In genomic region chr9:124513374-124513994, GRCh38 we compare ENCODE assay signal across 17 cellular contexts. TPM values are rescaled to one million over a fixed set of nuclear protein-coding genes. Genes with fewer than 3 reads are reported as not detected.
A peak's percentile ranks its signal among the peaks of the same experiment; 100 is the strongest.
DNase-seq lines count a peak whose midpoint lies in the region; ATAC-seq and TF ChIP-seq lines count a peak whose summit lies in the region.
"Had no signal": no experiment of that assay in that cellular context is flagged by ENCODE, and none has a peak within 500 bp of the region (broad histone marks: within the 10 kb centered on the region; RNA-seq: fewer than 3 reads in every experiment).

No MANE protein-coding gene starts in this region.

- no peak overlapping the region for H3K27ac ChIP-seq in HL-60 (replicated peaks)
- no peak overlapping the region for H3K27ac ChIP-seq in heart left ventricle
- H3K27ac ChIP-seq: body of pancreas, gastroesophageal sphincter, psoas muscle, upper lobe of left lung had no signal

- H3K36me3 ChIP-seq in heart left ventricle, result no peaks in the 10 kb centered on the region
- H3K36me3 ChIP-seq: gastroesophageal sphincter, upper lobe of left lung had no signal

- H3K36me3 Mint-ChIP-seq in immature natural killer cell, result no peaks in the 10 kb centered on the region

- intact Hi-C loops in heart left ventricle (cut with DNase I), result loop anchor here in 1 of 10 donors (10.0 kb wide), 1 partner anchor 359 kb away; no protein-coding TSS in a partner anchor

- ATAC-seq in SK-N-SH treated with all-trans-retinoic acid at 6 μM for 48 hours, result peak; percentile 23
- peak; percentile 88 to 91 (median 89) for ATAC-seq in heart left ventricle
- no peak for ATAC-seq in GM21529 (IDR thresholded peaks at IDR 0.05; ENCODE audit: unreplicated experiment)
- no peak for ATAC-seq in HG03469 (IDR thresholded peaks at IDR 0.05; ENCODE audit: unreplicated experiment)
- no peak for ATAC-seq in HG03520 (IDR thresholded peaks at IDR 0.05; ENCODE audit: unreplicated experiment)
- ATAC-seq: body of pancreas, gastroesophageal sphincter, T-helper 17 cell had no signal

- TF ChIP-seq POLR2A in heart left ventricle (IDR thresholded peaks at IDR 0.05), result no peak

- peak; percentile 95 for DNase-seq in CMK (ENCODE audit: low read depth)
- DNase-seq in HL-60 (ENCODE audit: low read depth in 1 of 2, low spot score in 1 of 2), result peak; percentile 46 to 55
- peak in 3 of 5 donors; percentile 52 to 67 (median 54) for DNase-seq in heart left ventricle
- no peak for DNase-seq in immature natural killer cell
- DNase-seq: activated CD4-positive, alpha-beta T cell treated with anti-CD3 and anti-CD28 coated beads, Interleukin-2, amount 50 U/mL, for 48 hours; body of pancreas; GOT3; NCI-H2171; psoas muscle; T-helper 17 cell; upper lobe of left lung had no signal

- H3K9me3 ChIP-seq in heart left ventricle, result no peaks in the 10 kb centered on the region
- H3K9me3 ChIP-seq: body of pancreas, gastroesophageal sphincter, psoas muscle, upper lobe of left lung had no signal

- H3K27ac Mint-ChIP-seq in immature natural killer cell, result no peak overlapping the region
- H3K27ac Mint-ChIP-seq: T-helper 17 cell had no signal

- H3K4me1 Mint-ChIP-seq in immature natural killer cell, result no peaks in the 10 kb centered on the region

- peaks cover 0 to 20% (median 1%) of the 10 kb centered on the region in 12 donors for H3K4me1 ChIP-seq in heart left ventricle
- H3K4me1 ChIP-seq: gastroesophageal sphincter, psoas muscle had no signal

- TF ChIP-seq CTCF in HL-60 (IDR thresholded peaks at IDR 0.05; ENCODE audit: insufficient read depth, low read length) (no peak), heart left ventricle (IDR thresholded peaks at IDR 0.05) (no peak)

- H3K9me3 Mint-ChIP-seq in immature natural killer cell, result no peaks in the 10 kb centered on the region

- H3K27me3 ChIP-seq in HL-60 (ENCODE audit: insufficient read depth, poor library complexity, severe bottlenecking) (no peaks in the 10 kb centered on the region), heart left ventricle (no peaks in the 10 kb centered on the region)
- H3K27me3 ChIP-seq: body of pancreas, upper lobe of left lung had no signal

- 32 to 71% (median 38%) methylated on average over 1 to 5 of the region's 5 CpGs for WGBS in heart left ventricle, 4 donors

- no peak overlapping the region for H3K4me3 Mint-ChIP-seq in immature natural killer cell
- H3K4me3 Mint-ChIP-seq: T-helper 17 cell had no signal

- H3K27me3 Mint-ChIP-seq in immature natural killer cell (ENCODE audit: low read depth in 3 of 3), result peaks cover 0 to 2% (median 1%) of the 10 kb centered on the region in 3 donors

- H3K4me3 ChIP-seq in HL-60 (replicated peaks; ENCODE audit: insufficient read depth, low read length) (no peak overlapping the region), heart left ventricle (no peak overlapping the region)
- H3K4me3 ChIP-seq: body of pancreas, gastroesophageal sphincter, psoas muscle, upper lobe of left lung had no signal

TF ChIP-seq in SK-N-SH treated with all-trans-retinoic acid at 6 μM for 48 hours, 23 proteins besides CTCF, POLR2A, EP300 and RAD21:
- no peak for TF ChIP-seq ZC3H10 (CRISPR knock-in tag; IDR thresholded peaks at IDR 0.05)
- no peak for TF ChIP-seq PPARA (CRISPR knock-in tag; IDR thresholded peaks at IDR 0.05; ENCODE audit: borderline replicate concordance)
- TF ChIP-seq PATZ1 (CRISPR knock-in tag; IDR thresholded peaks at IDR 0.05; ENCODE audit: borderline replicate concordance), result no peak
- no peak for TF ChIP-seq POU6F1 (CRISPR knock-in tag; IDR thresholded peaks at IDR 0.05; ENCODE audit: borderline replicate concordance, low read depth)
- no peak for TF ChIP-seq OSR1 (CRISPR knock-in tag; IDR thresholded peaks at IDR 0.05)
TF ChIP-seq in SK-N-SH treated with all-trans-retinoic acid at 6 μM for 48 hours: peak in this region for 0.

RNA-seq across cellular contexts. Expression of gene NR5A1, which starts 6.3 kb away (rescaled TPM):
- not detected for total RNA-seq in heart left ventricle
- polyA plus RNA-seq in heart left ventricle, result under 1 TPM; 0.04 to 0.14 TPM
- polyA plus RNA-seq in immature natural killer cell, result not detected
- total RNA-seq: body of pancreas, gastroesophageal sphincter, MCF 10A, T-helper 17 cell had no signal

Comparison
In these comparisons a context has a peak if more than half of its experiments do, and no peak if none do; other contexts are left out.
1. DNase-seq: peak in CMK (single experiment), HL-60 (2 of 2) and heart left ventricle (3 of 5); none in immature natural killer cell (0 of 3).
2. ATAC-seq: peak in SK-N-SH treated with all-trans-retinoic acid at 6 μM for 48 hours (single experiment) and heart left ventricle (4 of 4); none in GM21529 (single experiment), HG03469 (single experiment) and HG03520 (single experiment).